ENCODE assay signal across 12 cellular contexts in genomic region chr2:182132605-182133004, GRCh38.
DNase-seq lines count a peak whose midpoint lies in the region; ATAC-seq and TF ChIP-seq lines count a peak whose summit lies in the region.
"Had no signal": no experiment of that assay in that cellular context is flagged by ENCODE, and none has a peak within 500 bp of the region (broad histone marks: within the 10 kb centered on the region; RNA-seq: fewer than 3 reads in every experiment).

No MANE protein-coding gene starts in this region.

- H3K36me3 Mint-ChIP-seq in activated CD4-positive, alpha-beta T cell treated with anti-CD3 and anti-CD28 coated beads for 36 hours (ENCODE audit: low read depth): no peaks in the 10 kb centered on the region
- H3K36me3 Mint-ChIP-seq: natural killer cell treated with Interleukin-12 subunit alpha and Interleukin-12 subunit beta and Interleukin-15 and Interleukin-18, amount 100 ng/mL, for 72 hours had no signal

- ATAC-seq in IMR-90 (ENCODE audit: low read depth) (peak; percentile 62; the same call in 1 of the 2 replicates), GM19351 (IDR thresholded peaks at IDR 0.05; ENCODE audit: unreplicated experiment) (no peak), HG03442 (IDR thresholded peaks at IDR 0.05; ENCODE audit: unreplicated experiment) (no peak)
- ATAC-seq in activated CD4-positive, alpha-beta T cell treated with anti-CD3 and anti-CD28 coated beads for 36 hours: no peak
- ATAC-seq: body of pancreas; esophagus mucosa; natural killer cell treated with Interleukin-12 subunit alpha and Interleukin-12 subunit beta and Interleukin-15 and Interleukin-18, amount 100 ng/mL, for 72 hours had no signal

- H2AK5ac ChIP-seq in IMR-90 (ENCODE audit: low read depth, low read length): no peak overlapping the region

- no peak overlapping the region for H3K23ac ChIP-seq in IMR-90 (ENCODE audit: low read depth, low read length)

- H3K27ac ChIP-seq in IMR-90 (ENCODE audit: insufficient read depth, low read length) (no peak overlapping the region), hepatocyte (no peak overlapping the region)
- H3K27ac ChIP-seq: body of pancreas had no signal

- H2BK15ac ChIP-seq in IMR-90 (ENCODE audit: low read depth, low read length): no peak overlapping the region

- H2BK5ac ChIP-seq in IMR-90 (ENCODE audit: low read depth, low read length, poor library complexity, severe bottlenecking): no peak overlapping the region

- TF ChIP-seq RAD21 in IMR-90 (IDR thresholded peaks at IDR 0.05; ENCODE audit: low read length): peak; percentile 75

- H3K9ac ChIP-seq in IMR-90 (ENCODE audit: low read depth, low read length) (no peak overlapping the region), adipocyte (ENCODE audit: low read length) (no peak overlapping the region)

- peak; percentile 3 to 20 for DNase-seq in AML-193 (lab: John Stamatoyannopoulos, UW)
- peak; percentile 53 for DNase-seq in IMR-90
- peak; percentile 63 for DNase-seq in adipocyte (ENCODE audit: low read depth)
- no peak for DNase-seq in hepatocyte (ENCODE audit: low spot score)
- no peak for DNase-seq in activated CD4-positive, alpha-beta T cell treated with anti-CD3 and anti-CD28 coated beads for 36 hours
- no peak for DNase-seq in activated T-cell treated with anti-CD3 and anti-CD28 coated beads for 4 hours
- DNase-seq: body of pancreas, NCI-H2107 had no signal

- H3K4me2 ChIP-seq in IMR-90 (ENCODE audit: low read depth, low read length) (no peak overlapping the region), hepatocyte (no peak overlapping the region)

- dilution Hi-C loops in IMR-90 (cut with HindIII; ENCODE audit: low sequenced_read_pairs, unreplicated experiment): no loop called here

- H3K9me1 ChIP-seq in IMR-90 (ENCODE audit: insufficient read depth, low read length): 0 out of 2 replicates have a peak, but pooled peaks cover 3% of the 10 kb centered on the region

- no peak overlapping the region for H4K91ac ChIP-seq in IMR-90 (ENCODE audit: insufficient read depth, low read depth, low read length)

- no peaks in the 10 kb centered on the region for H3K36me3 ChIP-seq in IMR-90 (ENCODE audit: control insufficient read depth, insufficient read depth, low read length)
- no peaks in the 10 kb centered on the region for H3K36me3 ChIP-seq in adipocyte (ENCODE audit: control insufficient read depth, insufficient read depth, low read length, severe bottlenecking)
- H3K36me3 ChIP-seq in hepatocyte (replicated peaks; ENCODE audit: insufficient read depth, low read depth): no peaks in the 10 kb centered on the region

- no peaks in the 10 kb centered on the region for H3K9me2 ChIP-seq in hepatocyte (replicated peaks; ENCODE audit: insufficient read depth)

- H3K14ac ChIP-seq in IMR-90 (replicated peaks; ENCODE audit: low read depth, low read length): no peak overlapping the region

- H3K79me1 ChIP-seq in IMR-90 (ENCODE audit: low read depth in 1 of 2, low read length in 2 of 2): no peaks in the 10 kb centered on the region

- intact Hi-C loops in IMR-90 (cut with micrococcal nuclease): loop anchor here (1.0 to 10.0 kb wide), 6 partner anchors 389 to 1150 kb away; partner anchors contain the start of gene UBE2E3
- intact Hi-C loops in activated CD4-positive, alpha-beta T cell treated with anti-CD3 and anti-CD28 coated beads for 36 hours (cut with DNase I, micrococcal nuclease): no loop called here

- H3K4me1 ChIP-seq in IMR-90 (ENCODE audit: control insufficient read depth, insufficient read depth, low read length): peaks cover 10% of the 10 kb centered on the region
- H3K4me1 ChIP-seq in adipocyte (ENCODE audit: control insufficient read depth, insufficient read depth, low read length): peaks cover 31% of the 10 kb centered on the region
- no peaks in the 10 kb centered on the region for H3K4me1 ChIP-seq in hepatocyte (ENCODE audit: insufficient read depth)
- H3K4me1 ChIP-seq: body of pancreas had no signal

- POLR2A ChIA-PET in IMR-90 (lab: Charles Lee; ENCODE audit: unreplicated experiment): no interaction called here
- POLR2A ChIA-PET in activated CD4-positive, alpha-beta T cell treated with anti-CD3 and anti-CD28 coated beads for 36 hours (lab: Charles Lee): no interaction called here

- no peaks in the 10 kb centered on the region for H3K79me2 ChIP-seq in hepatocyte

- no peak overlapping the region for H3K27ac Mint-ChIP-seq in activated CD4-positive, alpha-beta T cell treated with anti-CD3 and anti-CD28 coated beads for 36 hours
- H3K27ac Mint-ChIP-seq: natural killer cell treated with Interleukin-12 subunit alpha and Interleukin-12 subunit beta and Interleukin-15 and Interleukin-18, amount 100 ng/mL, for 72 hours had no signal

- no peak overlapping the region for H3K4me3 Mint-ChIP-seq in activated CD4-positive, alpha-beta T cell treated with anti-CD3 and anti-CD28 coated beads for 36 hours
- H3K4me3 Mint-ChIP-seq: natural killer cell treated with Interleukin-12 subunit alpha and Interleukin-12 subunit beta and Interleukin-15 and Interleukin-18, amount 100 ng/mL, for 72 hours had no signal

- H3K4ac ChIP-seq in IMR-90 (ENCODE audit: low read depth, low read length): no peak overlapping the region

- H3K9me3 ChIP-seq in IMR-90 (ENCODE audit: control insufficient read depth, insufficient read depth, low read length) (no peaks in the 10 kb centered on the region), adipocyte (ENCODE audit: control insufficient read depth, low read length) (no peaks in the 10 kb centered on the region), hepatocyte (ENCODE audit: low read depth) (no peaks in the 10 kb centered on the region)
- H3K9me3 ChIP-seq: body of pancreas had no signal

- H3K27me3 ChIP-seq in IMR-90 (ENCODE audit: control insufficient read depth, insufficient read depth, low read length) (no peaks in the 10 kb centered on the region), adipocyte (replicated peaks; ENCODE audit: control insufficient read depth, insufficient read depth, low read length) (no peaks in the 10 kb centered on the region), hepatocyte (no peaks in the 10 kb centered on the region)
- H3K27me3 ChIP-seq: body of pancreas had no signal

- no TSS peak for BruUV-seq in IMR-90 (replicated peaks; lab: Mats Ljungman, UMichigan)

- peaks cover under 1% of the 10 kb centered on the region for H3K27me3 Mint-ChIP-seq in activated CD4-positive, alpha-beta T cell treated with anti-CD3 and anti-CD28 coated beads for 36 hours
- H3K27me3 Mint-ChIP-seq: natural killer cell treated with Interleukin-12 subunit alpha and Interleukin-12 subunit beta and Interleukin-15 and Interleukin-18, amount 100 ng/mL, for 72 hours had no signal

- no peak overlapping the region for H3K18ac ChIP-seq in IMR-90 (ENCODE audit: low read depth, low read length)

- H2AFZ ChIP-seq in IMR-90 (replicated peaks; ENCODE audit: low read length, poor library complexity): no peak overlapping the region
- no peak overlapping the region for H2AFZ ChIP-seq in hepatocyte

- TF ChIP-seq CTCF in IMR-90 (conservative IDR thresholded peaks at IDR 0.05; ENCODE audit: low read depth, low read length) (peak; percentile 63), hepatocyte (IDR thresholded peaks at IDR 0.05; ENCODE audit: poor library complexity) (peak; percentile 28)

- H4K20me1 ChIP-seq in IMR-90 (ENCODE audit: insufficient read depth, low read length) (no peaks in the 10 kb centered on the region), hepatocyte (ENCODE audit: insufficient read depth, poor library complexity, severe bottlenecking) (no peaks in the 10 kb centered on the region)

- CTCF ChIA-PET in IMR-90 (lab: Yijun Ruan, JAX): interaction anchor here (0.6 to 1.0 kb wide), 3 partner anchors 391 to 555 kb away, joined by 3 read pairs; no protein-coding TSS in a partner anchor
- CTCF ChIA-PET in activated CD4-positive, alpha-beta T cell treated with anti-CD3 and anti-CD28 coated beads for 36 hours (lab: Charles Lee): no interaction called here

- H3K4me3 ChIP-seq in IMR-90 (ENCODE audit: insufficient read depth, low read depth, low read length): no peak overlapping the region
- H3K4me3 ChIP-seq in adipocyte (ENCODE audit: low read length): no peak overlapping the region
- no peak overlapping the region for H3K4me3 ChIP-seq in hepatocyte
- H3K4me3 ChIP-seq: body of pancreas had no signal

- no peaks in the 10 kb centered on the region for H3K4me1 Mint-ChIP-seq in activated CD4-positive, alpha-beta T cell treated with anti-CD3 and anti-CD28 coated beads for 36 hours

- H3K9me3 Mint-ChIP-seq in activated CD4-positive, alpha-beta T cell treated with anti-CD3 and anti-CD28 coated beads for 36 hours (ENCODE audit: low read depth): no peaks in the 10 kb centered on the region
- H3K9me3 Mint-ChIP-seq: natural killer cell treated with Interleukin-12 subunit alpha and Interleukin-12 subunit beta and Interleukin-15 and Interleukin-18, amount 100 ng/mL, for 72 hours had no signal

- no peak overlapping the region for H4K8ac ChIP-seq in IMR-90 (ENCODE audit: low read depth in 2 of 2, low read length in 2 of 2)

- H2BK120ac ChIP-seq in IMR-90 (ENCODE audit: low read depth, low read length): no peak overlapping the region

- H2AK9ac ChIP-seq in IMR-90 (replicated peaks; ENCODE audit: low read depth, low read length, poor library complexity): no peak overlapping the region

- no peak for TF ChIP-seq POLR2A in IMR-90 (IDR thresholded peaks at IDR 0.05; ENCODE audit: low read depth, low read length)

- no peak overlapping the region for H2BK20ac ChIP-seq in IMR-90 (ENCODE audit: low read depth, low read length)

- in situ Hi-C loops in IMR-90 (cut with MboI; ENCODE audit: low sequenced_read_pairs): loop anchor here (25.0 kb wide), 1 partner anchor 545 kb away; no protein-coding TSS in a partner anchor

- no peak overlapping the region for H3K56ac ChIP-seq in IMR-90 (ENCODE audit: extremely low read depth, insufficient read depth, low read length)

- H4K5ac ChIP-seq in IMR-90 (ENCODE audit: low read depth, low read length): no peak overlapping the region

TF ChIP-seq in IMR-90, 13 proteins besides CTCF, POLR2A, EP300 and RAD21:
- TF ChIP-seq RCOR1 (IDR thresholded peaks at IDR 0.05; ENCODE audit: insufficient replicate concordance, low read length) (no peak), SMC3 (IDR thresholded peaks at IDR 0.05; ENCODE audit: low read depth, low read length) (peak; percentile 43)

Comparison
In these comparisons a context has a peak if more than half of its experiments do, and no peak if none do; other contexts are left out.
1. DNase-seq: peak in AML-193 (2 of 2), IMR-90 (single experiment) and adipocyte (single experiment); none in hepatocyte (single experiment), activated CD4-positive, alpha-beta T cell treated with anti-CD3 and anti-CD28 coated beads for 36 hours (single experiment) and activated T-cell treated with anti-CD3 and anti-CD28 coated beads for 4 hours (single experiment).